Comparison of ENCODE assay signal across 6 cellular contexts in genomic region chr16:20647182-20647581, GRCh38. TPM values are rescaled to one million over a fixed set of nuclear protein-coding genes. Genes with fewer than 3 reads are reported as not detected.
"Had no signal": no experiment of that assay in that cellular context is flagged by ENCODE, and none has a peak within 500 bp of the region (broad histone marks: within the 10 kb centered on the region; RNA-seq: fewer than 3 reads in every experiment).

No MANE protein-coding gene starts in this region.

RNA-seq across cellular contexts. Expression of gene ACSM1, which starts 50.3 kb away (rescaled TPM):
- total RNA-seq: activated naive CD4-positive, alpha-beta T cell treated with anti-CD3 and anti-CD28 coated beads for 36 hours; activated T-cell treated with anti-CD3 and anti-CD28 coated beads, Interleukin-2, amount 50 U/mL, for 4 hours; activated T-helper 1 cell treated with anti-CD3 and anti-CD28 coated beads, Interleukin-12 subunit alpha, Interleukin-12 subunit beta, Interleukin-2, Interleukin-4 antibody, amounts not matched to agents 30 ng/mL and 10 ng/mL and 1 ng/mL, durations not matched to agents 14 hours and 24 hours and 36 hours; ascending aorta; cardiac muscle cell; chondrocyte had no signal
- polyA plus RNA-seq: cardiac muscle cell had no signal
